Comparison of ENCODE assay signal across 13 cellular contexts in the genomic region with DNA sequence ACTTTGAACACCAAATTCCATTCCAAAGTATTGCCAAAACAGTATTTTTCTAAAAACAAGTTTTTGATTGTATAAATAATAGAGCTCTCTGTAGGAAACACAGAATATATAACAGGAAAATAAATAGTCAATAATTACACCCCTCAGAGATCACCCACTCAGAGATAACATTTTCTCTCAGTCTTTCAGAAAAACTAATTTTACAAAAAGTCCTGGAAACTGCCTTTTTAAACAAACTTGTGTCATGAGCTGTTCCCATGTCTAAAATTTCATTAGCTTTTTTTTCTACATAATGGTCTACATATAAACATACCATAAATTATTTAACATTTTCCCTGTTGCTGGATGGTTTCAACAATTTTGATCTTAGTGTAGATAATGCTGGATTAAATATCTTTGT. TPM values are rescaled to one million over a fixed set of nuclear protein-coding genes. Genes with fewer than 3 reads are reported as not detected.
DNase-seq lines count a peak whose midpoint lies in the region; ATAC-seq and TF ChIP-seq lines count a peak whose summit lies in the region.
"Had no signal": no experiment of that assay in that cellular context is flagged by ENCODE, and none has a peak within 500 bp of the region (broad histone marks: within the 10 kb centered on the region; RNA-seq: fewer than 3 reads in every experiment).

No MANE protein-coding gene starts in this region.

- peak overlapping the region; percentile 84 for H3K27ac ChIP-seq in 22Rv1

- H3K9ac ChIP-seq in ES-I3 (ENCODE audit: low read depth, low read length): peak overlapping the region; percentile 69; the same call in 1 of the 2 replicates

- no peaks in the 10 kb centered on the region for H3K9me3 ChIP-seq in ES-I3 (ENCODE audit: control insufficient read depth, insufficient read depth, low read length)
- H3K9me3 ChIP-seq: SJSA1, stomach had no signal

- H3K4me1 Mint-ChIP-seq in activated T-helper 1 cell treated with anti-CD3 and anti-CD28 coated beads, Interleukin-12 subunit alpha, Interleukin-12 subunit beta, Interleukin-2, Interleukin-4 antibody, amounts not matched to agents 30 ng/mL and 10 ng/mL and 1 ng/mL, durations not matched to agents 14 hours and 24 hours and 36 hours (ENCODE audit: low read depth): peaks cover 28% of the 10 kb centered on the region
- peaks cover 7 to 39% (median 38%) of the 10 kb centered on the region in 3 donors for H3K4me1 Mint-ChIP-seq in naive B cell

- peaks cover under 1% of the 10 kb centered on the region for H3K36me3 Mint-ChIP-seq in activated T-helper 1 cell treated with anti-CD3 and anti-CD28 coated beads, Interleukin-12 subunit alpha, Interleukin-12 subunit beta, Interleukin-2, Interleukin-4 antibody, amounts not matched to agents 30 ng/mL and 10 ng/mL and 1 ng/mL, durations not matched to agents 14 hours and 24 hours and 36 hours (ENCODE audit: low read depth)
- H3K36me3 Mint-ChIP-seq in naive B cell: no peaks in the 10 kb centered on the region

- no peaks in the 10 kb centered on the region for H3K27me3 Mint-ChIP-seq in activated T-helper 1 cell treated with anti-CD3 and anti-CD28 coated beads, Interleukin-12 subunit alpha, Interleukin-12 subunit beta, Interleukin-2, Interleukin-4 antibody, amounts not matched to agents 30 ng/mL and 10 ng/mL and 1 ng/mL, durations not matched to agents 14 hours and 24 hours and 36 hours (ENCODE audit: insufficient read depth)
- no peaks in the 10 kb centered on the region for H3K27me3 Mint-ChIP-seq in naive B cell
- H3K27me3 Mint-ChIP-seq: activated CD4-positive, alpha-beta memory T cell treated with anti-CD3 and anti-CD28 coated beads for 36 hours had no signal

- ATAC-seq in naive B cell (ENCODE audit: low read depth in 2 of 2) (no peak), HG03354 (IDR thresholded peaks at IDR 0.05; ENCODE audit: poor library complexity, severe bottlenecking, unreplicated experiment) (no peak)

- H3K4me3 Mint-ChIP-seq in activated T-helper 1 cell treated with anti-CD3 and anti-CD28 coated beads, Interleukin-12 subunit alpha, Interleukin-12 subunit beta, Interleukin-2, Interleukin-4 antibody, amounts not matched to agents 30 ng/mL and 10 ng/mL and 1 ng/mL, durations not matched to agents 14 hours and 24 hours and 36 hours: peak overlapping the region; percentile 30
- peak overlapping the region in 7 of 8 donors; percentile 63 to 96 (median 89) for H3K4me3 Mint-ChIP-seq in naive B cell

- TF ChIP-seq CTCF in 22Rv1 (IDR thresholded peaks at IDR 0.05): no peak

- DNase-seq in activated T-helper 1 cell treated with anti-CD3 and anti-CD28 coated beads, Interleukin-12 subunit alpha, Interleukin-12 subunit beta, Interleukin-2, Interleukin-4 antibody, amounts not matched to agents 30 ng/mL and 10 ng/mL and 1 ng/mL, durations not matched to agents 14 hours and 24 hours and 36 hours (ENCODE audit: low spot score): no peak
- DNase-seq in naive B cell: no peak
- no peak for DNase-seq in NCI-H510A treated with DMSO at 0.1 percent for 48 hours (lab: John Stamatoyannopoulos, UW)
- DNase-seq in SKM-1 (lab: John Stamatoyannopoulos, UW; ENCODE audit: unreplicated experiment): no peak
- no peak for DNase-seq in stimulated activated naive CD4-positive, alpha-beta T cell treated with Interleukin-2 at 50 U/mL for 16 hours (lab: John Stamatoyannopoulos, UW)
- DNase-seq: NCI-H226; stimulated activated CD4-positive, alpha-beta T cell treated with anti-CD3 and anti-CD28 coated beads, Interleukin-1b, Interleukin-23, amount 100 ng/mL, for 48 hours; stomach had no signal

- no peaks in the 10 kb centered on the region for H3K9me3 Mint-ChIP-seq in activated T-helper 1 cell treated with anti-CD3 and anti-CD28 coated beads, Interleukin-12 subunit alpha, Interleukin-12 subunit beta, Interleukin-2, Interleukin-4 antibody, amounts not matched to agents 30 ng/mL and 10 ng/mL and 1 ng/mL, durations not matched to agents 14 hours and 24 hours and 36 hours
- H3K9me3 Mint-ChIP-seq in naive B cell: no peaks in the 10 kb centered on the region
- H3K9me3 Mint-ChIP-seq: activated CD4-positive, alpha-beta memory T cell treated with anti-CD3 and anti-CD28 coated beads for 36 hours had no signal

- no peaks in the 10 kb centered on the region for H3K36me3 ChIP-seq in ES-I3 (ENCODE audit: insufficient read depth, low read length)
- H3K36me3 ChIP-seq: SJSA1 had no signal

- no peak overlapping the region for H3K27ac Mint-ChIP-seq in activated T-helper 1 cell treated with anti-CD3 and anti-CD28 coated beads, Interleukin-12 subunit alpha, Interleukin-12 subunit beta, Interleukin-2, Interleukin-4 antibody, amounts not matched to agents 30 ng/mL and 10 ng/mL and 1 ng/mL, durations not matched to agents 14 hours and 24 hours and 36 hours
- H3K27ac Mint-ChIP-seq in naive B cell: peak overlapping the region in 3 of 6 donors; percentile 19 to 94 (median 80)

- intact Hi-C loops in activated T-helper 1 cell treated with anti-CD3 and anti-CD28 coated beads, Interleukin-12 subunit alpha, Interleukin-12 subunit beta, Interleukin-2, Interleukin-4 antibody, amounts not matched to agents 30 ng/mL and 10 ng/mL and 1 ng/mL, durations not matched to agents 14 hours and 24 hours and 36 hours (cut with micrococcal nuclease): loop anchor here (5.0 to 10.0 kb wide), 4 partner anchors 227 to 830 kb away; a partner anchor contains a TSS

- H3K4me1 ChIP-seq in ES-I3 (ENCODE audit: insufficient read depth, low read length): peaks cover 4% of the 10 kb centered on the region

RNA-seq across cellular contexts. Expression of a gene that starts 1.2 kb away (rescaled TPM):
- total RNA-seq in activated T-helper 1 cell treated with anti-CD3 and anti-CD28 coated beads, Interleukin-12 subunit alpha, Interleukin-12 subunit beta, Interleukin-2, Interleukin-4 antibody, amounts not matched to agents 30 ng/mL and 10 ng/mL and 1 ng/mL, durations not matched to agents 14 hours and 24 hours and 36 hours: 4.1 and 5.7 TPM in 2 replicates
- polyA plus RNA-seq in naive B cell (ENCODE audit: low read depth in 6 of 6): 10 to 100 TPM; 19.6 to 33.8 (median 25.9) TPM
